In genomic region chr13:98731925-98732324, GRCh38 we compare ENCODE assay signal across 23 cellular contexts. TPM values are rescaled to one million over a fixed set of nuclear protein-coding genes. Genes with fewer than 3 reads are reported as not detected.
"Had no signal": no experiment of that assay in that cellular context is flagged by ENCODE, and none has a peak within 500 bp of the region (broad histone marks: within the 10 kb centered on the region; RNA-seq: fewer than 3 reads in every experiment).

No MANE protein-coding gene starts in this region.

- H3K4me3 ChIP-seq: left ventricle myocardium inferior, ovary, tibial artery had no signal

- H3K27me3 ChIP-seq: ovary, tibial artery had no signal

- H3K27ac ChIP-seq: foreskin keratinocyte, left ventricle myocardium inferior, neutrophil, ovary, tibial artery had no signal

- H3K4me1 ChIP-seq: foreskin keratinocyte, left ventricle myocardium inferior, tibial artery had no signal

- H3K9me3 ChIP-seq: neutrophil, ovary, tibial artery had no signal

- H3K36me3 ChIP-seq: left ventricle myocardium inferior, neutrophil, ovary, tibial artery had no signal

- DNase-seq: activated effector memory CD4-positive, alpha-beta T cell treated with anti-CD3 and anti-CD28 coated beads, Interleukin-2, amount 50 U/mL, for 16 hours; activated naive CD4-positive, alpha-beta T cell treated with anti-CD3 and anti-CD28 coated beads, Interleukin-2, amount 10 ng/mL, durations not matched to agents 7 days and 5 days; cortex of kidney; erythroblast; foreskin keratinocyte; immature natural killer cell; left ventricle myocardium inferior; ovary; right cardiac atrium; stimulated activated CD4-positive, alpha-beta T cell treated with anti-CD3 and anti-CD28 coated beads, Interleukin-1b, Interleukin-23, amount 100 ng/mL, for 48 hours; stimulated activated naive CD8-positive, alpha-beta T cell treated with anti-CD3 and anti-CD28 coated beads, Interleukin-15, amount 100 ng/mL, for 72 hours; T1000; tibial artery had no signal

- FAIRE-seq: endometrium had no signal

- ATAC-seq: foreskin keratinocyte; right cardiac atrium; stimulated activated naive CD8-positive, alpha-beta T cell treated with anti-CD3 and anti-CD28 coated beads, Interleukin-15, amount 100 ng/mL, for 72 hours; WTC11 had no signal

RNA-seq across cellular contexts. Expression of gene SLC15A1, which starts 20.5 kb away (rescaled TPM):
- total RNA-seq: activated CD8-positive, alpha-beta memory T cell treated with anti-CD3 and anti-CD28 coated beads for 36 hours; fibroblast of lung; glomerular endothelial cell; left ventricle myocardium inferior; lung microvascular endothelial cell; myocyte; skeletal muscle tissue; T-helper 1 cell treated with Interleukin-12 subunit alpha and Interleukin-12 subunit beta and Interleukin-4 antibody, amounts not matched to agents 30 ng/mL and 1 ng/mL, for 36 hours had no signal
- polyA plus RNA-seq: fibroblast of lung, foreskin keratinocyte, immature natural killer cell, right cardiac atrium had no signal
